ENCODE assay signal across 24 cellular contexts in genomic region chr4:140025470-140025869, GRCh38.
A peak's percentile ranks its signal among the peaks of the same experiment; 100 is the strongest.
DNase-seq lines count a peak whose midpoint lies in the region; ATAC-seq, FAIRE-seq and TF ChIP-seq lines count a peak whose summit lies in the region.
"Had no signal": no experiment of that assay in that cellular context is flagged by ENCODE, and none has a peak within 500 bp of the region (broad histone marks: within the 10 kb centered on the region; RNA-seq: fewer than 3 reads in every experiment).

No MANE protein-coding gene starts in this region.

- DNase-seq in A549 (ENCODE audit: low read depth in 1 of 2, low spot score in 1 of 2) (no peak), LNCaP clone FGC (ENCODE audit: low read depth) (peak; percentile 61), GM12878 (ENCODE audit: low read depth, low spot score) (no peak), left colon (no peak), nephron progenitor cell (no peak), NCI-H1048 (lab: John Stamatoyannopoulos, UW) (no peak)
- DNase-seq in stimulated activated CD4-positive, alpha-beta T cell treated with anti-CD3 and anti-CD28 coated beads, Interleukin-2, amount 100 ng/mL, for 24 hours, result no peak
- DNase-seq: ACHN; BE2C; C1 segment of cervical spinal cord; Calu3; CD4-positive, alpha-beta memory T cell; CD4-positive, CD25-positive, alpha-beta regulatory T cell; CD8-positive, alpha-beta memory T cell; COR-L47; DMS79 treated with DMSO at 0.1 percent for 48 hours; GF-D8 had no signal

- H3K36me3 Mint-ChIP-seq in nephron progenitor cell (ENCODE audit: low read depth), result no peaks in the 10 kb centered on the region
- H3K36me3 Mint-ChIP-seq: CD4-positive, alpha-beta memory T cell; CD4-positive, CD25-positive, alpha-beta regulatory T cell; CD8-positive, alpha-beta memory T cell had no signal

- H3K4me1 Mint-ChIP-seq in nephron progenitor cell, result peaks cover 59% of the 10 kb centered on the region
- H3K4me1 Mint-ChIP-seq: CD4-positive, alpha-beta memory T cell; CD4-positive, CD25-positive, alpha-beta regulatory T cell; CD8-positive, alpha-beta memory T cell had no signal

- no peaks in the 10 kb centered on the region for H3K27me3 Mint-ChIP-seq in nephron progenitor cell (ENCODE audit: low read depth, poor library complexity)

- no peaks in the 10 kb centered on the region for H3K9me3 Mint-ChIP-seq in nephron progenitor cell
- H3K9me3 Mint-ChIP-seq: CD14-positive monocyte; CD4-positive, alpha-beta memory T cell; CD8-positive, alpha-beta memory T cell had no signal

- no peak for FAIRE-seq in A549 (lab: Jason Lieb, UNC)
- peak; percentile 41 for FAIRE-seq in GM12878 (lab: Jason Lieb, UNC)
- FAIRE-seq: G401.6, GM12892, GM18507 had no signal

- TF ChIP-seq CTCF in A549 (IDR thresholded peaks at IDR 0.05) (no peak), LNCaP clone FGC (IDR thresholded peaks at IDR 0.05; ENCODE audit: control insufficient read depth, extremely low read depth, insufficient read depth) (no peak), GM12878 (IDR thresholded peaks at IDR 0.05 in 2 of 3, conservative IDR thresholded peaks at IDR 0.05 in 1 of 3; ENCODE audit: control insufficient read depth in 2 of 3, extremely low read depth in 1 of 3, insufficient read depth in 1 of 3, low read depth in 3 of 3, low read length in 3 of 3) (no peak), nephron progenitor cell (IDR thresholded peaks at IDR 0.05) (no peak)

- RAD21 ChIA-PET in GM12878 (lab: Charles Lee; ENCODE audit: unreplicated experiment), result no interaction called here

- 71% methylated on average over 6 of the region's 6 CpGs for WGBS in A549 (ENCODE audit: missing lambda C conversion rate)
- 32% methylated on average over 6 of the region's 6 CpGs for WGBS in GM12878 (ENCODE audit: insufficient coverage, insufficient replicate concordance, low lambda C conversion rate, missing lambda C conversion rate)

- H3K9ac ChIP-seq in GM12878 (ENCODE audit: control insufficient read depth, insufficient read depth, low read length), result no peak overlapping the region
- H3K9ac ChIP-seq: BLaER1 had no signal

- no peak overlapping the region for H3K27ac Mint-ChIP-seq in nephron progenitor cell
- H3K27ac Mint-ChIP-seq: CD4-positive, alpha-beta memory T cell; CD4-positive, CD25-positive, alpha-beta regulatory T cell; CD8-positive, alpha-beta memory T cell had no signal

- TF ChIP-seq EP300 in A549 (IDR thresholded peaks at IDR 0.05) (no peak), GM12878 (IDR thresholded peaks at IDR 0.05; ENCODE audit: borderline replicate concordance in 1 of 2, control insufficient read depth in 1 of 2, low read depth in 2 of 2, low read length in 2 of 2) (no peak)

- POLR2A ChIA-PET in A549 (lab: Yijun Ruan, JAX) (no interaction called here), GM12878 (lab: Charles Lee) (no interaction called here)

- TF ChIP-seq RAD21 in A549 (conservative IDR thresholded peaks at IDR 0.05 in 1 of 2, IDR thresholded peaks at IDR 0.05 in 1 of 2) (no peak), GM12878 (IDR thresholded peaks at IDR 0.05; ENCODE audit: insufficient read depth, low read depth, low read length) (no peak)

- no peak overlapping the region for H2AFZ ChIP-seq in GM12878 (ENCODE audit: control insufficient read depth, low read depth, low read length)

- SMC1A ChIA-PET in GM12878 (lab: Charles Lee; ENCODE audit: uncharacterized antibody, unreplicated experiment), result no interaction called here

- H3K79me2 ChIP-seq in GM12878 (ENCODE audit: control insufficient read depth, insufficient read depth, low read length), result no peaks in the 10 kb centered on the region

- CTCF ChIA-PET in A549 (lab: Yijun Ruan, JAX) (no interaction called here), GM12878 (lab: Yijun Ruan, JAX) (no interaction called here)

- H4K20me1 ChIP-seq in GM12878 (ENCODE audit: control insufficient read depth, insufficient read depth), result no peaks in the 10 kb centered on the region

- no TSS peak for BruUV-seq in GM12878 (replicated peaks; lab: Mats Ljungman, UMichigan)

- H3K4me2 ChIP-seq in A549 (no peak overlapping the region), GM12878 (ENCODE audit: control insufficient read depth, insufficient read depth) (no peak overlapping the region)
- H3K4me2 ChIP-seq: BLaER1 had no signal

- in situ Hi-C loops in GM12878 (cut with MboI), result no loop called here

- H3K27me3 ChIP-seq in GM12878 (replicated peaks in 1 of 2; ENCODE audit: control insufficient read depth in 2 of 2, insufficient read depth in 2 of 2, low read length in 1 of 2), result peaks cover 0 to 2% of the 10 kb centered on the region in 2 experiments; a peak in 1 of 4 replicates
- H3K27me3 ChIP-seq: BE2C, BLaER1 had no signal

- H3K9me3 ChIP-seq in A549 (no peaks in the 10 kb centered on the region), GM12878 (replicated peaks; ENCODE audit: control insufficient read depth, insufficient read depth, low read length) (no peaks in the 10 kb centered on the region; the same call in 2 of the 3 replicates)
- H3K9me3 ChIP-seq: BE2C, BLaER1 had no signal

- TF ChIP-seq POLR2A in A549 (IDR thresholded peaks at IDR 0.05; ENCODE audit: low read length), result no peak
- no peak for TF ChIP-seq POLR2A in GM12878 (IDR thresholded peaks at IDR 0.05; ENCODE audit: low read depth, low read length)

- intact Hi-C loops in GM12878 (cut with micrococcal nuclease; ENCODE audit: unreplicated experiment) (no loop called here), left colon (cut with DNase I, micrococcal nuclease) (no loop called here)

- H3K27ac ChIP-seq in A549 (peak overlapping the region; percentile 39 to 71; a peak in 4 of 6 replicates), GM12878 (ENCODE audit: control insufficient read depth, insufficient read depth) (no peak overlapping the region)
- H3K27ac ChIP-seq: 22Rv1, BLaER1 had no signal

- H3K4me3 ChIP-seq in A549 (no peak overlapping the region), LNCaP clone FGC (ENCODE audit: low read depth, low read length) (no peak overlapping the region), GM12878 (no peak overlapping the region)
- H3K4me3 ChIP-seq: BLaER1 had no signal

- no peak for ATAC-seq in A549
- ATAC-seq in GM12878, result no peak
- peak; percentile 44 for ATAC-seq in left colon
- ATAC-seq in HG03039 (IDR thresholded peaks at IDR 0.05; ENCODE audit: unreplicated experiment), result no peak

- H3K4me1 ChIP-seq in A549 (peaks cover 95% of the 10 kb centered on the region), GM12878 (ENCODE audit: control insufficient read depth, insufficient read depth, low read length) (no peaks in the 10 kb centered on the region)

- no peak overlapping the region for H3K4me3 Mint-ChIP-seq in nephron progenitor cell
- H3K4me3 Mint-ChIP-seq: CD14-positive monocyte; CD4-positive, alpha-beta memory T cell; CD4-positive, CD25-positive, alpha-beta regulatory T cell; CD8-positive, alpha-beta memory T cell had no signal

- no peaks in the 10 kb centered on the region for H3K36me3 ChIP-seq in GM12878 (ENCODE audit: control insufficient read depth in 2 of 2, insufficient read depth in 2 of 2, low read length in 1 of 2)
- H3K36me3 ChIP-seq: BE2C, BLaER1 had no signal

TF ChIP-seq in A549, 52 proteins besides CTCF, POLR2A, EP300 and RAD21:
- no peak for TF ChIP-seq NR3C1 (IDR thresholded peaks at IDR 0.05)
- TF ChIP-seq HEYL (CRISPR knock-in tag; IDR thresholded peaks at IDR 0.05), result no peak
- no peak for TF ChIP-seq SREBF2 (IDR thresholded peaks at IDR 0.05)
- TF ChIP-seq, protein P1, sequence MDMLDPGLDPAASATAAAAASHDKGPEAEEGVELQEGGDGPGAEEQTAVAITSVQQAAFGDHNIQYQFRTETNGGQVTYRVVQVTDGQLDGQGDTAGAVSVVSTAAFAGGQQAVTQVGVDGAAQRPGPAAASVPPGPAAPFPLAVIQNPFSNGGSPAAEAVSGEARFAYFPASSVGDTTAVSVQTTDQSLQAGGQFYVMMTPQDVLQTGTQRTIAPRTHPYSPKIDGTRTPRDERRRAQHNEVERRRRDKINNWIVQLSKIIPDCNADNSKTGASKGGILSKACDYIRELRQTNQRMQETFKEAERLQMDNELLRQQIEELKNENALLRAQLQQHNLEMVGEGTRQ (IDR thresholded peaks at IDR 0.05), result no peak
- no peak for TF ChIP-seq PHF8 (IDR thresholded peaks at IDR 0.05; ENCODE audit: borderline replicate concordance, low read depth)

TF ChIP-seq in GM12878, 131 proteins besides CTCF, POLR2A, EP300 and RAD21:
- no peak for TF ChIP-seq SPI1 (IDR thresholded peaks at IDR 0.05; ENCODE audit: borderline replicate concordance, insufficient read depth, low read depth, low read length)
- no peak for TF ChIP-seq GABPA (IDR thresholded peaks at IDR 0.05; ENCODE audit: low read depth)
- TF ChIP-seq SMAD1 (IDR thresholded peaks at IDR 0.05; ENCODE audit: low read depth, partially characterized antibody), result no peak
TF ChIP-seq in GM12878: peak in this region for 0.
